In the genomic region with DNA sequence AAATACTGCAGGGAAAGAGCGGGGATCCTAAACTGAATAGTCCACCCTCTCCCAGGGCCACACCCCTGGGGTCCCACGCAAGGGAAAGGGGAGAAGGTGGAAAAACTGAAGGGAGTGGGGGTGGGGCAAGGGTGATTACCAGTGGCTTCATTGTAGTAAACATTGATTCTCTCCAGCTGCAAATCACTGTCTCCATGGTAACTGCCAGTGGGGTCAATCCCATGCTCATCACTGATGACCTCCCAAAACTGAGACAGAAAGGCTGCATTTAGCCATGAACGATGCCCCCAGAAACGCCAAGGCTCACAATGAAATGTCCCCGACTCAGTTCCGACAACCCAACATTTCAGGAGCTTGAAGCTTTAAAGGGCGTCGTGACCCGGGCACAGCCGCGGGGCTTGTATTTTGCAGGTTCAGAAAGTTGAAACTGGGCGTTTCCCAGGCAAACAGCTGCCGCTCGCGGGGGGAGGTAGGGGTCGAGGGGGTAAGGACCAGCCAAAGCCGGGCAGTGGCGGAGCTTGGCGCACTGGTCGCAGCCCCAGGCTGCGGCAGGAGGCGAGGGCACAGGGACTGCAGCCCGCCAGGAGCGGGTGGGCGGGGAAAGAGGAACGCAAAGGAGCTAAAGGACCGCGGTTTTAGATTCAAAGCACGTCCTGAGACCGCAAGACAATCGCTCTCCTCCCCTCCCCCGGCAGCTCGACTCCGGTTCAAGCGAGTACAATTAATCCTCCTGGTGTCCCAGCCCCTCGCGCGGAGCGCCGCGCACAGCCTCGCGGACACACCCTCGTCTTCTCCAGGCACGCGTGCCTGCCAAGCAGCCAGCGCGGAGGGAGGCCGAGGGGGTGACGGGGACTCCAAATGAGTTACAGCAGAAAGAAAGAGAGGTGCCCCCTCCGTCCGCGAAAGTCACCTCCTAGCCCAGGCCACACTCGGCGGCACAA, we compare ENCODE assay signal across 8 cellular contexts. TPM values are rescaled to one million over a fixed set of nuclear protein-coding genes. Genes with fewer than 3 reads are reported as not detected.
DNase-seq lines count a peak whose midpoint lies in the region; ATAC-seq lines count a peak whose summit lies in the region.

No MANE protein-coding gene starts in this region.

- H3K9ac ChIP-seq in skeletal muscle satellite cell (ENCODE audit: low read depth, low read length) (no peak overlapping the region), Karpas-422 (ENCODE audit: low read length) (no peak overlapping the region)

- ATAC-seq in activated naive CD8-positive, alpha-beta T cell treated with anti-CD3 and anti-CD28 coated beads, Interleukin-2, amount 50 U/mL, for 24 hours: peak; percentile 29

- no peaks in the 10 kb centered on the region for H3K79me2 ChIP-seq in Karpas-422 (ENCODE audit: low read length)

- H3K36me3 Mint-ChIP-seq in activated naive CD8-positive, alpha-beta T cell treated with anti-CD3 and anti-CD28 coated beads, Interleukin-2, amount 50 U/mL, for 24 hours (ENCODE audit: low read depth): no peaks in the 10 kb centered on the region

- H3K9me2 ChIP-seq in Karpas-422 (replicated peaks; ENCODE audit: insufficient read depth, low read length): no peaks in the 10 kb centered on the region

- H3K27ac ChIP-seq in Karpas-422 (ENCODE audit: low read length): no peak overlapping the region

- DNase-seq in NCI-H446 (lab: John Stamatoyannopoulos, UW) (peak; percentile 5 to 30), NCI-H446 treated with DMSO at 0.1 percent for 48 hours (lab: John Stamatoyannopoulos, UW) (no peak), NCI-H146 treated with DMSO at 0.1 percent for 48 hours (lab: John Stamatoyannopoulos, UW; ENCODE audit: unreplicated experiment) (peak; percentile 42), Karpas-422 (no peak)
- peak; percentile 29 for DNase-seq in activated naive CD8-positive, alpha-beta T cell treated with anti-CD3 and anti-CD28 coated beads, Interleukin-2, amount 50 U/mL, for 24 hours
- DNase-seq in activated CD4-positive, CD25-positive, alpha-beta regulatory T cell treated with anti-CD3 and anti-CD28 coated beads, Interleukin-2, amount 50 U/mL, for 72 hours: no peak

- H3K9me3 ChIP-seq in skeletal muscle satellite cell (replicated peaks; ENCODE audit: low read length): no peaks in the 10 kb centered on the region
- no peaks in the 10 kb centered on the region for H3K9me3 ChIP-seq in Karpas-422 (ENCODE audit: low read length)

- peaks cover 84% of the 10 kb centered on the region for H3K27me3 ChIP-seq in skeletal muscle satellite cell (ENCODE audit: control insufficient read depth, insufficient read depth, low read length)
- H3K27me3 ChIP-seq in Karpas-422 (ENCODE audit: low read length): no peaks in the 10 kb centered on the region

- H3K36me3 ChIP-seq in skeletal muscle satellite cell (ENCODE audit: insufficient read depth, low read length): no peaks in the 10 kb centered on the region
- H3K36me3 ChIP-seq in Karpas-422 (ENCODE audit: insufficient read depth, low read length): no peaks in the 10 kb centered on the region

- H3K4me3 ChIP-seq in iPS-11a (ENCODE audit: low read depth, low read length) (peak overlapping the region; percentile 90), skeletal muscle satellite cell (ENCODE audit: low read length) (peak overlapping the region; percentile 63), Karpas-422 (ENCODE audit: low read length) (no peak overlapping the region)

- H3K27ac Mint-ChIP-seq in activated naive CD8-positive, alpha-beta T cell treated with anti-CD3 and anti-CD28 coated beads, Interleukin-2, amount 50 U/mL, for 24 hours: no peak overlapping the region

- H3K4me1 ChIP-seq in skeletal muscle satellite cell (ENCODE audit: control insufficient read depth, insufficient read depth, low read length) (peaks cover 36% of the 10 kb centered on the region), Karpas-422 (ENCODE audit: low read length) (no peaks in the 10 kb centered on the region; the same call in 1 of the 2 replicates)

- no peaks in the 10 kb centered on the region for H3K9me3 Mint-ChIP-seq in activated naive CD8-positive, alpha-beta T cell treated with anti-CD3 and anti-CD28 coated beads, Interleukin-2, amount 50 U/mL, for 24 hours

- H3K4me3 Mint-ChIP-seq in activated naive CD8-positive, alpha-beta T cell treated with anti-CD3 and anti-CD28 coated beads, Interleukin-2, amount 50 U/mL, for 24 hours: peak overlapping the region; percentile 57

- no peak overlapping the region for H2AFZ ChIP-seq in Karpas-422 (ENCODE audit: low read length)

- H3K4me2 ChIP-seq in skeletal muscle satellite cell (ENCODE audit: low read length) (peak overlapping the region; percentile 82), Karpas-422 (ENCODE audit: low read depth, low read length, poor library complexity, severe bottlenecking) (no peak overlapping the region)

- H4K20me1 ChIP-seq in Karpas-422 (ENCODE audit: insufficient read depth, low read depth, low read length): no peaks in the 10 kb centered on the region

- H3K27me3 Mint-ChIP-seq in activated naive CD8-positive, alpha-beta T cell treated with anti-CD3 and anti-CD28 coated beads, Interleukin-2, amount 50 U/mL, for 24 hours: peaks cover 66% of the 10 kb centered on the region

- peaks cover 44% of the 10 kb centered on the region for H3K4me1 Mint-ChIP-seq in activated naive CD8-positive, alpha-beta T cell treated with anti-CD3 and anti-CD28 coated beads, Interleukin-2, amount 50 U/mL, for 24 hours

RNA-seq across cellular contexts. Expression of a gene that starts 0.8 kb away (rescaled TPM):
- 6.3 and 7.6 TPM in 2 replicates for total RNA-seq in skeletal muscle satellite cell (2012; rRNA removed)
- 0.34 TPM in 1 of 2 replicates, not detected in the other for total RNA-seq in Karpas-422 (2014; rRNA removed; shearing (Covaris generic); ENCODE audit: low replicate concordance)

RNA-seq across cellular contexts. Expression of a gene that starts 32.1 kb away (rescaled TPM):
- 24.0 and 35.2 TPM in 2 replicates for total RNA-seq in skeletal muscle satellite cell (2012; rRNA removed)
- total RNA-seq in Karpas-422 (2014; rRNA removed; shearing (Covaris generic); ENCODE audit: low replicate concordance): 42.3 and 90.4 TPM in 2 replicates

Comparison
In these comparisons a context has a peak if more than half of its experiments do, and no peak if none do; other contexts are left out.
1. DNase-seq: peak in NCI-H446 (2 of 2), NCI-H146 treated with DMSO at 0.1 percent for 48 hours (single experiment) and activated naive CD8-positive, alpha-beta T cell treated with anti-CD3 and anti-CD28 coated beads, Interleukin-2, amount 50 U/mL, for 24 hours (single experiment); none in NCI-H446 treated with DMSO at 0.1 percent for 48 hours (single experiment), Karpas-422 (single experiment) and activated CD4-positive, CD25-positive, alpha-beta regulatory T cell treated with anti-CD3 and anti-CD28 coated beads, Interleukin-2, amount 50 U/mL, for 72 hours (single experiment).